In the genomic region with DNA sequence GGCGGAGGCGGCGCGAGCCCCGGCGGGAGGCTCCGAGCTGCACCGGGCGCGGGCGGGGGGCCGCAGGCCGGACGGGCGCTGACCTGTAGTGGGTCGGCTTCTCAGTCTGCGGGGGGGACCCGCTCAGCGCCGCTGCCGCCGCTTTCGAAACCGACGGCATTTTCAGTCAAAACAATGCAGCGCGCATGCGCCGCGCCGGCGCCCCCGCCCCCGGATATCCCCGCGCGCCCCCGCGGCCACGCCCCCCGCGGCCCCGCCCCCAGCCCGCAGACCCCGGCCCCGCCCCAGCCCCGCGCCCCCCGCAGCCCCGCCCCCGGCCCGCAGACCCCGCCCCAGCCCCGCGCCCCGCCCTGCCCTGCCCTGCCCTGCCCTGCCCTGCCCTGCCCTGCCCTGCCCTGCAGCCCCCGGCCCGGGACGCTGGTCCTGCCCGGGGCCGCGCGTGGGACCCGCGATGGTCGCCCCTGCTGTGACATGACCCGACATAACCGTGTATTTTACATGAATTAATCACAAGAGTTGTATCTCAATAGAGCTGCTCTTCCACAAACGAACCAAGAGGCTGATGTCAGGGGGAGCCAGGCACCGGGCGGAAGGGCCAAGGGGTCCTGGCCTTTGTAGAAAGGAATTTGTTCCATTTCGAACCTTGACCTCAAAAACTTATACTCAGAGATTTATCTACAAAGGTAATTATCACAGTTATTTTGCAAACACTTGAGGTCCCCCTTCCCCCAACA, we compare ENCODE assay signal across 8 cellular contexts. TPM values are rescaled to one million over a fixed set of nuclear protein-coding genes. Genes with fewer than 3 reads are reported as not detected.
DNase-seq lines count a peak whose midpoint lies in the region; ATAC-seq and TF ChIP-seq lines count a peak whose summit lies in the region.

A gene with protein sequence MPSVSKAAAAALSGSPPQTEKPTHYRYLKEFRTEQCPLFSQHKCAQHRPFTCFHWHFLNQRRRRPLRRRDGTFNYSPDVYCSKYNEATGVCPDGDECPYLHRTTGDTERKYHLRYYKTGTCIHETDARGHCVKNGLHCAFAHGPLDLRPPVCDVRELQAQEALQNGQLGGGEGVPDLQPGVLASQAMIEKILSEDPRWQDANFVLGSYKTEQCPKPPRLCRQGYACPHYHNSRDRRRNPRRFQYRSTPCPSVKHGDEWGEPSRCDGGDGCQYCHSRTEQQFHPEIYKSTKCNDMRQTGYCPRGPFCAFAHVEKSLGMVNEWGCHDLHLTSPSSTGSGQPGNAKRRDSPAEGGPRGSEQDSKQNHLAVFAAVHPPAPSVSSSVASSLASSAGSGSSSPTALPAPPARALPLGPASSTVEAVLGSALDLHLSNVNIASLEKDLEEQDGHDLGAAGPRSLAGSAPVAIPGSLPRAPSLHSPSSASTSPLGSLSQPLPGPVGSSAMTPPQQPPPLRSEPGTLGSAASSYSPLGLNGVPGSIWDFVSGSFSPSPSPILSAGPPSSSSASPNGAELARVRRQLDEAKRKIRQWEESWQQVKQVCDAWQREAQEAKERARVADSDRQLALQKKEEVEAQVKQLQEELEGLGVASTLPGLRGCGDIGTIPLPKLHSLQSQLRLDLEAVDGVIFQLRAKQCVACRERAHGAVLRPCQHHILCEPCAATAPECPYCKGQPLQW (minus strand): TSS at position 173 of the 734 bp plus-strand sequence. CDS start 13 bp downstream, at position 160.

- H3K27ac Mint-ChIP-seq in CD4-positive, alpha-beta memory T cell: peak within 1 kb of the TSS; percentile 86 to 92 (median 90)
- H3K27ac Mint-ChIP-seq in activated CD4-positive, alpha-beta T cell treated with anti-CD3 and anti-CD28 coated beads for 36 hours: peak within 1 kb of the TSS; percentile 81
- H3K27ac Mint-ChIP-seq in chondrocyte (ENCODE audit: unreplicated experiment): peak within 1 kb of the TSS; percentile 68

- CTCF ChIA-PET in CD4-positive, alpha-beta memory T cell (lab: Charles Lee; ENCODE audit: partially characterized antibody): interaction anchor here (0.6 kb wide), 1 partner anchor 46 kb away, joined by 3 read pairs; no protein-coding TSS in a partner anchor
- CTCF ChIA-PET in activated CD4-positive, alpha-beta T cell treated with anti-CD3 and anti-CD28 coated beads for 36 hours (lab: Charles Lee): interaction anchor here (0.5 kb wide), 1 partner anchor 1300 kb away, joined by 3 read pairs; no protein-coding TSS in a partner anchor

- H3K27me3 ChIP-seq in CD4-positive, alpha-beta memory T cell (ENCODE audit: insufficient read depth, low read length): no peaks in the 10 kb centered on the region
- H3K27me3 ChIP-seq in layer of hippocampus (ENCODE audit: control insufficient read depth, insufficient read depth, low read length): no peaks in the 10 kb centered on the region

- ATAC-seq in GM21576 (IDR thresholded peaks at IDR 0.05; ENCODE audit: unreplicated experiment): peak; percentile 54
- ATAC-seq in activated CD4-positive, alpha-beta T cell treated with anti-CD3 and anti-CD28 coated beads for 36 hours: peak; percentile 64

- no peaks in the 10 kb centered on the region for H3K9me3 Mint-ChIP-seq in CD4-positive, alpha-beta memory T cell
- no peaks in the 10 kb centered on the region for H3K9me3 Mint-ChIP-seq in activated CD4-positive, alpha-beta T cell treated with anti-CD3 and anti-CD28 coated beads for 36 hours (ENCODE audit: low read depth)
- no peaks in the 10 kb centered on the region for H3K9me3 Mint-ChIP-seq in chondrocyte (ENCODE audit: low read depth)

- H3K27ac ChIP-seq in CD4-positive, alpha-beta memory T cell (ENCODE audit: low read depth, low read length): peak within 1 kb of the TSS; percentile 68
- H3K27ac ChIP-seq in layer of hippocampus (ENCODE audit: low read depth, low read length): peak within 1 kb of the TSS; percentile 83

- peaks cover 5 to 16% of the 10 kb centered on the region in 2 donors for H3K36me3 Mint-ChIP-seq in CD4-positive, alpha-beta memory T cell
- H3K36me3 Mint-ChIP-seq in activated CD4-positive, alpha-beta T cell treated with anti-CD3 and anti-CD28 coated beads for 36 hours (ENCODE audit: low read depth): peaks cover 4% of the 10 kb centered on the region
- H3K36me3 Mint-ChIP-seq in chondrocyte (ENCODE audit: low read depth): no peaks in the 10 kb centered on the region

- H3K9me3 ChIP-seq in CD4-positive, alpha-beta memory T cell (ENCODE audit: control insufficient read depth in 1 of 2, low read length in 2 of 2): no peaks in the 10 kb centered on the region

- no peak for TF ChIP-seq CTCF in chondrocyte (IDR thresholded peaks at IDR 0.05)

- no peaks in the 10 kb centered on the region for H3K36me3 ChIP-seq in CD4-positive, alpha-beta memory T cell (ENCODE audit: insufficient read depth, low read length)

- peak within 1 kb of the TSS in 1 of 2 donors; percentile 75 for H3K4me3 ChIP-seq in CD4-positive, alpha-beta memory T cell (ENCODE audit: low read length in 2 of 2)

- peak; percentile 79 to 82 (median 80) for DNase-seq in CD4-positive, alpha-beta memory T cell
- DNase-seq in NCI-H1048 (lab: John Stamatoyannopoulos, UW) (peak; percentile 8), chondrocyte (ENCODE audit: low spot score) (no peak), foreskin melanocyte (no peak)
- peak; percentile 91 for DNase-seq in activated CD4-positive, alpha-beta T cell treated with anti-CD3 and anti-CD28 coated beads for 36 hours
- peak; percentile 45 to 81 (median 66) for DNase-seq in stimulated activated CD4-positive, alpha-beta T cell treated with anti-CD3 and anti-CD28 coated beads, Interleukin-1b, Interleukin-23, amount 100 ng/mL, for 24 hours (ENCODE audit: low read depth in 4 of 4, low spot score in 1 of 4)

- intact Hi-C loops in CD4-positive, alpha-beta memory T cell (cut with micrococcal nuclease): no loop called here
- intact Hi-C loops in activated CD4-positive, alpha-beta T cell treated with anti-CD3 and anti-CD28 coated beads for 36 hours (cut with DNase I, micrococcal nuclease): loop anchor here (1.0 to 5.0 kb wide), 5 partner anchors 35 to 827 kb away; a partner anchor contains a TSS

- peak within 1 kb of the TSS; percentile 76 to 89 (median 85) for H3K4me3 Mint-ChIP-seq in CD4-positive, alpha-beta memory T cell
- H3K4me3 Mint-ChIP-seq in activated CD4-positive, alpha-beta T cell treated with anti-CD3 and anti-CD28 coated beads for 36 hours: peak within 1 kb of the TSS; percentile 81
- peak within 1 kb of the TSS; percentile 72 for H3K4me3 Mint-ChIP-seq in chondrocyte (ENCODE audit: unreplicated experiment)

- POLR2A ChIA-PET in CD4-positive, alpha-beta memory T cell (lab: Charles Lee; ENCODE audit: partially characterized antibody): no interaction called here
- POLR2A ChIA-PET in activated CD4-positive, alpha-beta T cell treated with anti-CD3 and anti-CD28 coated beads for 36 hours (lab: Charles Lee): interaction anchor here (0.6 kb wide), 1 partner anchor 608 kb away, joined by 5 read pairs; no protein-coding TSS in a partner anchor

- peaks cover 21% of the 10 kb centered on the region for H3K4me1 ChIP-seq in CD4-positive, alpha-beta memory T cell (ENCODE audit: insufficient read depth, low read length)

- peaks cover 2 to 28% (median 15%) of the 10 kb centered on the region in 4 donors for H3K4me1 Mint-ChIP-seq in CD4-positive, alpha-beta memory T cell
- H3K4me1 Mint-ChIP-seq in activated CD4-positive, alpha-beta T cell treated with anti-CD3 and anti-CD28 coated beads for 36 hours: peaks cover 21% of the 10 kb centered on the region
- H3K4me1 Mint-ChIP-seq in chondrocyte (ENCODE audit: low read depth): peaks cover 19% of the 10 kb centered on the region

- no peaks in the 10 kb centered on the region for H3K27me3 Mint-ChIP-seq in CD4-positive, alpha-beta memory T cell
- no peaks in the 10 kb centered on the region for H3K27me3 Mint-ChIP-seq in activated CD4-positive, alpha-beta T cell treated with anti-CD3 and anti-CD28 coated beads for 36 hours
- H3K27me3 Mint-ChIP-seq in chondrocyte (ENCODE audit: low read depth): no peaks in the 10 kb centered on the region

RNA-seq across cellular contexts. Expression of the gene that starts here (rescaled TPM):
- total RNA-seq in CD4-positive, alpha-beta memory T cell: 100 to 1,000 TPM; 110 to 122 TPM
- 1 to 10 TPM; 1.3 to 9.1 TPM for polyA plus RNA-seq in CD4-positive, alpha-beta memory T cell
- 10 to 100 TPM; 31.3 to 32.8 TPM for total RNA-seq in activated CD4-positive, alpha-beta T cell treated with anti-CD3 and anti-CD28 coated beads for 36 hours
- total RNA-seq in chondrocyte: 12.3 to 16.1 TPM (median 12.6 TPM) in 3 replicates

Comparison
In these comparisons a context has a peak if more than half of its experiments do, and no peak if none do; other contexts are left out.
1. DNase-seq: peak in CD4-positive, alpha-beta memory T cell (5 of 5), NCI-H1048 (single experiment), activated CD4-positive, alpha-beta T cell treated with anti-CD3 and anti-CD28 coated beads for 36 hours (single experiment) and stimulated activated CD4-positive, alpha-beta T cell treated with anti-CD3 and anti-CD28 coated beads, Interleukin-1b, Interleukin-23, amount 100 ng/mL, for 24 hours (4 of 4); none in chondrocyte (single experiment) and foreskin melanocyte (single experiment).
2. Peak in every context shown above with its lines, with median percentiles within 50 percentile points of each other: H3K27ac Mint-ChIP-seq and H3K4me3 Mint-ChIP-seq.